ENCODE assay signal across 15 cellular contexts in genomic region chr20:62591591-62591990, GRCh38. TPM values are rescaled to one million over a fixed set of nuclear protein-coding genes. Genes with fewer than 3 reads are reported as not detected.
A peak's percentile ranks its signal among the peaks of the same experiment; 100 is the strongest.
DNase-seq lines count a peak whose midpoint lies in the region; ATAC-seq and TF ChIP-seq lines count a peak whose summit lies in the region.
"Had no signal": no experiment of that assay in that cellular context is flagged by ENCODE, and none has a peak within 500 bp of the region (broad histone marks: within the 10 kb centered on the region; RNA-seq: fewer than 3 reads in every experiment).

No MANE protein-coding gene starts in this region.

- TF ChIP-seq CTCF in Panc1 (IDR thresholded peaks at IDR 0.05) (no peak), glutamatergic neuron (IDR thresholded peaks at IDR 0.05; ENCODE audit: partially characterized antibody, unreplicated experiment) (no peak)

- POLR2A ChIA-PET in Panc1 (lab: Charles Lee), result no interaction called here

- peak overlapping the region; percentile 0 for H3K4me3 Mint-ChIP-seq in glutamatergic neuron (ENCODE audit: unreplicated experiment)
- H3K4me3 Mint-ChIP-seq: CD4-positive, CD25-positive, alpha-beta regulatory T cell; IgD-negative memory B cell had no signal

- BruUV-seq in Panc1 (replicated peaks; lab: Mats Ljungman, UMichigan), result no TSS peak

- peaks cover 12% of the 10 kb centered on the region for H3K9me3 Mint-ChIP-seq in glutamatergic neuron (ENCODE audit: unreplicated experiment)
- H3K9me3 Mint-ChIP-seq: CD4-positive, CD25-positive, alpha-beta regulatory T cell had no signal

- H3K27ac Mint-ChIP-seq in glutamatergic neuron (ENCODE audit: unreplicated experiment), result no peak overlapping the region
- H3K27ac Mint-ChIP-seq: CD4-positive, CD25-positive, alpha-beta regulatory T cell; IgD-negative memory B cell had no signal

- H3K4me3 ChIP-seq in Panc1 (ENCODE audit: low read depth in 2 of 2, low read length in 2 of 2), result no peak overlapping the region
- H3K4me3 ChIP-seq: BLaER1 treated with 17β-estradiol and CSF1 and Interleukin-3, amounts not matched to agents 10 nM and 100 nM; GM23248 had no signal

- H3K4me1 Mint-ChIP-seq in glutamatergic neuron (ENCODE audit: low read depth, unreplicated experiment), result peaks cover 13% of the 10 kb centered on the region
- H3K4me1 Mint-ChIP-seq: IgD-negative memory B cell had no signal

- H3K27ac ChIP-seq in Panc1 (ENCODE audit: low read length), result peak overlapping the region; percentile 55
- H3K27ac ChIP-seq: BLaER1 treated with 17β-estradiol and CSF1 and Interleukin-3, amounts not matched to agents 10 nM and 100 nM; GM23248 had no signal

- in situ Hi-C loops in Panc1 (cut with HindIII; ENCODE audit: low pct_unique_long_range_greater_than_20kb, low sequenced_read_pairs), result no loop called here

- H3K36me3 Mint-ChIP-seq in glutamatergic neuron (ENCODE audit: unreplicated experiment), result no peaks in the 10 kb centered on the region
- H3K36me3 Mint-ChIP-seq: CD4-positive, CD25-positive, alpha-beta regulatory T cell had no signal

- no peaks in the 10 kb centered on the region for H3K27me3 ChIP-seq in Panc1 (ENCODE audit: control insufficient read depth, insufficient read depth, low read length)

- intact Hi-C loops in left ventricle myocardium superior (cut with micrococcal nuclease) (no loop called here), Right ventricle myocardium superior (cut with DNase I) (no loop called here), Panc1 (cut with micrococcal nuclease; ENCODE audit: unreplicated experiment) (no loop called here)

- DNase-seq in left ventricle myocardium superior (peak; percentile 15), Right ventricle myocardium superior (no peak), Panc1 (ENCODE audit: low read depth, low spot score) (no peak), glutamatergic neuron (no peak), NCI-H187 (lab: John Stamatoyannopoulos, UW) (no peak), activated T-cell treated with anti-CD3 and anti-CD28 coated beads for 4 hours (no peak)
- DNase-seq: ACHN; CD4-positive, CD25-positive, alpha-beta regulatory T cell; DMS53; GF-D8; GM23248; H7 had no signal

- CTCF ChIA-PET in Panc1 (lab: Charles Lee), result no interaction called here

- no peaks in the 10 kb centered on the region for H3K36me3 ChIP-seq in Panc1 (ENCODE audit: control insufficient read depth, insufficient read depth, low read length)
- H3K36me3 ChIP-seq: BLaER1 treated with 17β-estradiol and CSF1 and Interleukin-3, amounts not matched to agents 10 nM and 100 nM had no signal

- H3K9me3 ChIP-seq in Panc1 (ENCODE audit: control insufficient read depth, insufficient read depth, low read depth, low read length), result no peaks in the 10 kb centered on the region

- H3K4me1 ChIP-seq in Panc1 (ENCODE audit: control insufficient read depth, insufficient read depth, low read length), result peaks cover 37% of the 10 kb centered on the region

- H3K27me3 Mint-ChIP-seq in glutamatergic neuron (ENCODE audit: unreplicated experiment), result peaks cover 16% of the 10 kb centered on the region

- ATAC-seq in left ventricle myocardium superior, result no peak
- no peak for ATAC-seq in Right ventricle myocardium superior (ENCODE audit: poor library complexity)
- no peak for ATAC-seq in Panc1
- ATAC-seq in HG03432 (IDR thresholded peaks at IDR 0.05; ENCODE audit: unreplicated experiment), result no peak

RNA-seq across cellular contexts. Expression of gene SLCO4A1, which starts 50.7 kb away (rescaled TPM):
- total RNA-seq in left ventricle myocardium superior (9.4 TPM), Right ventricle myocardium superior (12.1 TPM), Panc1 (2021; ENCODE audit: unreplicated experiment) (167 TPM), glutamatergic neuron (ENCODE audit: unreplicated experiment) (26.5 TPM)
- polyA plus RNA-seq in Panc1 (2012; ENCODE audit: insufficient read length), result 145 TPM
